11 cellular contexts compared by ENCODE assay signal in genomic region chr17:68396226-68396780, GRCh38.
"Had no signal": no experiment of that assay in that cellular context is flagged by ENCODE, and none has a peak within 500 bp of the region (broad histone marks: within the 10 kb centered on the region; RNA-seq: fewer than 3 reads in every experiment).

No MANE protein-coding gene starts in this region.

- H3K27ac ChIP-seq: colonic mucosa, epithelial cell of prostate, ovary, tibial nerve had no signal

- H3K27me3 ChIP-seq: colonic mucosa, ovary, tibial nerve had no signal

- H3K4me3 ChIP-seq: colonic mucosa, ovary, skin epidermis, tibial nerve had no signal

- H3K9me3 ChIP-seq: colonic mucosa, ovary had no signal

- H3K4me1 ChIP-seq: colonic mucosa had no signal

- DNase-seq: activated CD4-positive, CD25-positive, alpha-beta regulatory T cell; activated naive CD4-positive, alpha-beta T cell treated with Interleukin-2 at 50 U/mL for 16 hours; colonic mucosa; effector CD8-positive, alpha-beta T cell; mesendoderm; retina; SIG-M5 had no signal

- H3K36me3 ChIP-seq: colonic mucosa, ovary had no signal
